ENCODE assay signal across 20 cellular contexts in the genomic region with DNA sequence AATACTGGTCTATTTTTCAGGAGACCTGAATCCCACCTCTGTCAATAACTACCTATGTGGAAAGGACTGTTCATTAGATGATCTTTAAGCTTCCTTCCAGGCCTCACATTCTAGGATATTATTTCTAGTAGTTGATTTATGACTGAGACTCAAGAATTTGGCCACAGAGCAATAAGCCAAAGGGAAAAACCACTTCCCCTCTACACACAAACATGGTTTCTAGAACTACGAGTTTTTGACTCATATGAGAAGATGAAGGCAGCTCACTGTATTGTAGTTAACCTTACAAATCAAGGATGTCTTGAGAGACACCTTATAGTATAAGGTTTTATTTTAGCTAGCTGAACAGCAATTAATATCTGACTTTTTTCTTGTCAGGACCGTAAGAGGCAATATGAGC. TPM values are rescaled to one million over a fixed set of nuclear protein-coding genes. Genes with fewer than 3 reads are reported as not detected.
A peak's percentile ranks its signal among the peaks of the same experiment; 100 is the strongest.
DNase-seq lines count a peak whose midpoint lies in the region; ATAC-seq, FAIRE-seq and TF ChIP-seq lines count a peak whose summit lies in the region.
"Had no signal": no experiment of that assay in that cellular context is flagged by ENCODE, and none has a peak within 500 bp of the region (broad histone marks: within the 10 kb centered on the region; RNA-seq: fewer than 3 reads in every experiment).

No MANE protein-coding gene starts in this region.

- H2BK120ac ChIP-seq in IMR-90 (ENCODE audit: low read depth, low read length) (no peak overlapping the region), mesenchymal stem cell (ENCODE audit: low read depth, low read length) (no peak overlapping the region)

- peak overlapping the region in 1 of 2 donors; percentile 35 for H3K27ac Mint-ChIP-seq in effector memory CD8-positive, alpha-beta T cell
- H3K27ac Mint-ChIP-seq: CD8-positive, alpha-beta T cell had no signal

- no peak overlapping the region for H3K4me3 ChIP-seq in IMR-90 (ENCODE audit: insufficient read depth, low read depth, low read length)
- no peak overlapping the region for H3K4me3 ChIP-seq in astrocyte of the cerebellum (ENCODE audit: low read depth, low read length)
- H3K4me3 ChIP-seq in pancreas = no peak overlapping the region
- H3K4me3 ChIP-seq in mesenchymal stem cell (ENCODE audit: insufficient read depth in 1 of 2, low read depth in 1 of 2, low read length in 2 of 2) = no peak overlapping the region
- H3K4me3 ChIP-seq: BLaER1 treated with 17β-estradiol and CSF1 and Interleukin-3, amounts not matched to agents 10 nM and 100 nM; Peyer's patch; SJSA1 had no signal

- H4K91ac ChIP-seq in IMR-90 (ENCODE audit: insufficient read depth, low read depth, low read length) (no peak overlapping the region), mesenchymal stem cell (ENCODE audit: low read length) (no peak overlapping the region)

- H3K27me3 ChIP-seq in IMR-90 (ENCODE audit: control insufficient read depth, insufficient read depth, low read length) = no peaks in the 10 kb centered on the region
- no peaks in the 10 kb centered on the region for H3K27me3 ChIP-seq in pancreas
- H3K27me3 ChIP-seq in mesenchymal stem cell (ENCODE audit: control insufficient read depth in 1 of 2, insufficient read depth in 1 of 2, low read length in 2 of 2) = peaks cover 0 to 7% of the 10 kb centered on the region in 2 experiments
- H3K27me3 ChIP-seq: Peyer's patch, SJSA1 had no signal

- no peak overlapping the region for H4K5ac ChIP-seq in IMR-90 (ENCODE audit: low read depth, low read length)

- H3K9me3 ChIP-seq in IMR-90 (ENCODE audit: control insufficient read depth, insufficient read depth, low read length) = no peaks in the 10 kb centered on the region
- no peaks in the 10 kb centered on the region for H3K9me3 ChIP-seq in pancreas
- no peaks in the 10 kb centered on the region for H3K9me3 ChIP-seq in mesenchymal stem cell (ENCODE audit: control insufficient read depth, low read length)
- H3K9me3 ChIP-seq: Peyer's patch, SJSA1 had no signal

- WGBS in IMR-90 (ENCODE audit: extremely low coverage in 2 of 2, insufficient read length in 1 of 2), 2 experiments = no CpG with 5 or more reads among the region's 2 CpGs
- WGBS in pancreas, 2 donors = 68 to 97% methylated on average over 2 of the region's 2 CpGs
- 100% methylated on average over 1 of the region's 2 CpGs for WGBS in mesenchymal stem cell

- dilution Hi-C loops in IMR-90 (cut with HindIII; ENCODE audit: low sequenced_read_pairs, unreplicated experiment) = no loop called here

- H3K9me3 Mint-ChIP-seq in effector memory CD8-positive, alpha-beta T cell = no peaks in the 10 kb centered on the region
- H3K9me3 Mint-ChIP-seq: CD8-positive, alpha-beta T cell had no signal

- no peak overlapping the region for H3K4ac ChIP-seq in IMR-90 (ENCODE audit: low read depth, low read length)
- H3K4ac ChIP-seq in mesenchymal stem cell (ENCODE audit: low read depth in 1 of 2, low read length in 2 of 2) = no peak overlapping the region

- in situ Hi-C loops in IMR-90 (cut with MboI; ENCODE audit: low sequenced_read_pairs) = no loop called here
- in situ Hi-C loops in astrocyte of the cerebellum (cut with HindIII; ENCODE audit: low sequenced_read_pairs) = no loop called here

- TF ChIP-seq RAD21 in IMR-90 (IDR thresholded peaks at IDR 0.05; ENCODE audit: low read length) = no peak

- ATAC-seq in IMR-90 (ENCODE audit: low read depth) (no peak), pancreas (no peak), GM18519 (IDR thresholded peaks at IDR 0.05; ENCODE audit: low FRiP score, unreplicated experiment) (no peak)
- ATAC-seq in effector memory CD8-positive, alpha-beta T cell (replicated peaks) = no peak
- ATAC-seq: CD8-positive, alpha-beta T cell had no signal

- DNase-seq in EH (ENCODE audit: low read depth) = peak; percentile 23
- peak; percentile 37 for DNase-seq in IMR-90
- peak; percentile 0 for DNase-seq in astrocyte of the cerebellum (ENCODE audit: low read depth)
- DNase-seq in fibroblast of peridontal ligament (ENCODE audit: extremely low read depth) = peak; percentile 2
- no peak for DNase-seq in pancreas
- no peak for DNase-seq in mesenchymal stem cell
- DNase-seq in effector memory CD8-positive, alpha-beta T cell = no peak
- DNase-seq: Calu3; CD8-positive, alpha-beta T cell; Kasumi-1; MM.1S; NCI-H1417; NCI-H1930; NCI-H345; NCI-H524 treated with DMSO at 0.1 percent for 48 hours; Peyer's patch had no signal

- no peak overlapping the region for H2BK15ac ChIP-seq in IMR-90 (ENCODE audit: low read depth, low read length)
- H2BK15ac ChIP-seq in mesenchymal stem cell (ENCODE audit: low read depth, poor library complexity, severe bottlenecking) = no peak overlapping the region

- H3K4me2 ChIP-seq in IMR-90 (ENCODE audit: low read depth, low read length) (no peak overlapping the region), mesenchymal stem cell (ENCODE audit: low read length, poor library complexity, severe bottlenecking) (no peak overlapping the region)
- H3K4me2 ChIP-seq: BLaER1 treated with 17β-estradiol and CSF1 and Interleukin-3, amounts not matched to agents 10 nM and 100 nM had no signal

- no peak for TF ChIP-seq CTCF in IMR-90 (conservative IDR thresholded peaks at IDR 0.05; ENCODE audit: low read depth, low read length)
- TF ChIP-seq CTCF in astrocyte of the cerebellum (IDR thresholded peaks at IDR 0.05; ENCODE audit: low read depth, low read length, missing control alignments) = no peak
- no peak for TF ChIP-seq CTCF in pancreas (IDR thresholded peaks at IDR 0.05)

- no peak overlapping the region for H3K9ac ChIP-seq in IMR-90 (ENCODE audit: low read depth, low read length)
- no peak overlapping the region for H3K9ac ChIP-seq in mesenchymal stem cell (ENCODE audit: low read length)
- H3K9ac ChIP-seq: BLaER1 treated with 17β-estradiol and CSF1 and Interleukin-3, amounts not matched to agents 10 nM and 100 nM had no signal

- H2AFZ ChIP-seq in IMR-90 (replicated peaks; ENCODE audit: low read length, poor library complexity) = no peak overlapping the region
- H2AFZ ChIP-seq in mesenchymal stem cell (ENCODE audit: low read depth, low read length) = no peak overlapping the region

- H3K36me3 ChIP-seq in IMR-90 (ENCODE audit: control insufficient read depth, insufficient read depth, low read length) (no peaks in the 10 kb centered on the region), pancreas (no peaks in the 10 kb centered on the region), mesenchymal stem cell (ENCODE audit: control insufficient read depth in 1 of 2, insufficient read depth in 2 of 2, low read depth in 1 of 2, low read length in 2 of 2) (no peaks in the 10 kb centered on the region)
- H3K36me3 ChIP-seq: Peyer's patch had no signal

- H3K36me3 Mint-ChIP-seq in effector memory CD8-positive, alpha-beta T cell (ENCODE audit: insufficient read depth) = peaks cover 3% of the 10 kb centered on the region
- H3K36me3 Mint-ChIP-seq: CD8-positive, alpha-beta T cell had no signal

- no peak overlapping the region for H3K56ac ChIP-seq in IMR-90 (ENCODE audit: extremely low read depth, insufficient read depth, low read length)

- H2AK9ac ChIP-seq in IMR-90 (replicated peaks; ENCODE audit: low read depth, low read length, poor library complexity) = no peak overlapping the region

- H2AK5ac ChIP-seq in IMR-90 (ENCODE audit: low read depth, low read length) (no peak overlapping the region), mesenchymal stem cell (ENCODE audit: low read length, severe bottlenecking) (no peak overlapping the region)

- H4K20me1 ChIP-seq in IMR-90 (ENCODE audit: insufficient read depth, low read length) = no peaks in the 10 kb centered on the region
- H4K20me1 ChIP-seq: BLaER1 treated with 17β-estradiol and CSF1 and Interleukin-3, amounts not matched to agents 10 nM and 100 nM had no signal

- H4K8ac ChIP-seq in IMR-90 (ENCODE audit: low read depth in 2 of 2, low read length in 2 of 2) (no peak overlapping the region), mesenchymal stem cell (ENCODE audit: low read length) (no peak overlapping the region)

- H3K79me1 ChIP-seq in IMR-90 (ENCODE audit: low read depth in 1 of 2, low read length in 2 of 2) = no peaks in the 10 kb centered on the region
- H3K79me1 ChIP-seq in mesenchymal stem cell (replicated peaks; ENCODE audit: low read length, poor library complexity, severe bottlenecking) = no peaks in the 10 kb centered on the region

- no peak overlapping the region for H3K18ac ChIP-seq in IMR-90 (ENCODE audit: low read depth, low read length)
- no peak overlapping the region for H3K18ac ChIP-seq in mesenchymal stem cell (ENCODE audit: low read depth in 1 of 2, low read length in 2 of 2)

- H2BK5ac ChIP-seq in IMR-90 (ENCODE audit: low read depth, low read length, poor library complexity, severe bottlenecking) (no peak overlapping the region), mesenchymal stem cell (ENCODE audit: low read depth, low read length, poor library complexity, severe bottlenecking) (no peak overlapping the region)

- POLR2A ChIA-PET in IMR-90 (lab: Charles Lee; ENCODE audit: unreplicated experiment) = no interaction called here

- H3K4me1 ChIP-seq in IMR-90 (ENCODE audit: control insufficient read depth, insufficient read depth, low read length) (no peaks in the 10 kb centered on the region), pancreas (no peaks in the 10 kb centered on the region), mesenchymal stem cell (ENCODE audit: control insufficient read depth, insufficient read depth, low read depth, low read length) (no peaks in the 10 kb centered on the region)
- H3K4me1 ChIP-seq: BLaER1 treated with 17β-estradiol and CSF1 and Interleukin-3, amounts not matched to agents 10 nM and 100 nM; Peyer's patch; SJSA1 had no signal

- H3K4me3 Mint-ChIP-seq in effector memory CD8-positive, alpha-beta T cell = no peak overlapping the region
- H3K4me3 Mint-ChIP-seq: CD8-positive, alpha-beta T cell had no signal

- FAIRE-seq in pancreas (lab: Jason Lieb, UNC) = no peak
- FAIRE-seq: H1 had no signal

- H3K23ac ChIP-seq in IMR-90 (ENCODE audit: low read depth, low read length) (no peak overlapping the region), mesenchymal stem cell (ENCODE audit: low read length in 2 of 2) (no peak overlapping the region)

- no TSS peak for BruUV-seq in IMR-90 (replicated peaks; lab: Mats Ljungman, UMichigan)

- H2BK20ac ChIP-seq in IMR-90 (ENCODE audit: low read depth, low read length) = no peak overlapping the region

- H3K14ac ChIP-seq in IMR-90 (replicated peaks; ENCODE audit: low read depth, low read length) (no peak overlapping the region), mesenchymal stem cell (ENCODE audit: low read length in 2 of 2) (no peak overlapping the region)

- H3K9me1 ChIP-seq in IMR-90 (ENCODE audit: insufficient read depth, low read length) = no peaks in the 10 kb centered on the region

- intact Hi-C loops in IMR-90 (cut with micrococcal nuclease) (no loop called here), pancreas (cut with DNase I) (no loop called here)

- H3K27ac ChIP-seq in IMR-90 (ENCODE audit: insufficient read depth, low read length) (no peak overlapping the region), pancreas (no peak overlapping the region), mesenchymal stem cell (ENCODE audit: low read length, poor library complexity, severe bottlenecking) (no peak overlapping the region)
- H3K27ac ChIP-seq: BLaER1 treated with 17β-estradiol and CSF1 and Interleukin-3, amounts not matched to agents 10 nM and 100 nM; Peyer's patch; SJSA1 had no signal

- no peaks in the 10 kb centered on the region for H3K27me3 Mint-ChIP-seq in effector memory CD8-positive, alpha-beta T cell

- CTCF ChIA-PET in IMR-90 (lab: Yijun Ruan, JAX) = no interaction called here

- no peak overlapping the region for H2BK12ac ChIP-seq in mesenchymal stem cell (ENCODE audit: low read length in 2 of 2)

- no peak for TF ChIP-seq POLR2A in IMR-90 (IDR thresholded peaks at IDR 0.05; ENCODE audit: low read depth, low read length)

- no peaks in the 10 kb centered on the region for H3K4me1 Mint-ChIP-seq in effector memory CD8-positive, alpha-beta T cell (ENCODE audit: low read depth in 2 of 2)

RNA-seq across cellular contexts. Expression of gene GDPD2, which starts 36.9 kb away (rescaled TPM):
- total RNA-seq in IMR-90 (2012; rRNA removed) = not detected in 2 replicates
- polyA plus RNA-seq in IMR-90 (2012; rRNA removed) = not detected in 2 replicates
- not detected in 2 replicates for polyA plus RNA-seq in IMR-90 (2012; cell fraction: cytosol; rRNA removed)
- polyA plus RNA-seq in IMR-90 (2012; cell fraction: nucleus; rRNA removed; ENCODE audit: low replicate concordance) = 0.08 and 0.09 TPM in 2 replicates
- not detected for total RNA-seq in pancreas
- not detected for polyA plus RNA-seq in pancreas
- polyA plus RNA-seq in mesenchymal stem cell (2013, experiment 1 of 2) = not detected
- polyA plus RNA-seq in mesenchymal stem cell (2013, experiment 2 of 2) = not detected
- total RNA-seq: Calu3; CD8-positive, alpha-beta T cell had no signal

RNA-seq across cellular contexts. Expression of gene DLG3, which starts 58.4 kb away (rescaled TPM):
- total RNA-seq in IMR-90 (2012; rRNA removed) (18.9 and 27.1 TPM in 2 replicates), pancreas (10 to 100 TPM; 35.3 to 55.7 (median 47.1) TPM)
- polyA plus RNA-seq in IMR-90 (2012; rRNA removed) (11.0 and 14.2 TPM in 2 replicates), pancreas (10 to 100 TPM; 18.7 to 19.0 TPM)
- 3.7 and 8.4 TPM in 2 replicates for polyA plus RNA-seq in IMR-90 (2012; cell fraction: cytosol; rRNA removed)
- 4.7 and 19.7 TPM in 2 replicates for polyA plus RNA-seq in IMR-90 (2012; cell fraction: nucleus; rRNA removed; ENCODE audit: low replicate concordance)
- 18.9 TPM for polyA plus RNA-seq in mesenchymal stem cell (2013, experiment 1 of 2)
- polyA plus RNA-seq in mesenchymal stem cell (2013, experiment 2 of 2) = 18.3 TPM

Comparison
In these comparisons a context has a peak if more than half of its experiments do, and no peak if none do; other contexts are left out.
1. DNase-seq: peak in EH (single experiment), IMR-90 (single experiment), astrocyte of the cerebellum (single experiment) and fibroblast of peridontal ligament (single experiment); none in pancreas (0 of 6), mesenchymal stem cell (single experiment) and effector memory CD8-positive, alpha-beta T cell (0 of 3).